In the genomic region with DNA sequence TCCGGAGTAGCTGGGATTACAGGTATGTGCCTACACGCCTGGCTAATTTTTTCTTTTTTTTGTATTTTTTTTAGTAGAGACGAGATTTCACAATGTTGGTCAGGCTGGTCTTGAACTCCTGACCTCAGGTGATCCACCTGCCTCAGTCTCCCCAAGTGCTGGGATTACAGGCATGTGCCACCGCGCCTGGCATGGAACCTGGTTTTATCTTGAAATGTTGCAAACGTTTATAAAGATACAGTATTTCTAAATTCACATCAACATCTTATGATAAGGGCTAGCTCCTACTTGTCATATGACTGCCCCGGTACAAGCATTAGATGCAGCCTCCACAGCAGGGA, we compare ENCODE assay signal across 8 cellular contexts. TPM values are rescaled to one million over a fixed set of nuclear protein-coding genes. Genes with fewer than 3 reads are reported as not detected.
DNase-seq lines count a peak whose midpoint lies in the region; ATAC-seq and TF ChIP-seq lines count a peak whose summit lies in the region.

No MANE protein-coding gene starts in this region.

- peaks cover 13% of the 10 kb centered on the region for H3K36me3 ChIP-seq in skeletal muscle satellite cell (ENCODE audit: insufficient read depth, low read length)

- H3K4me1 ChIP-seq in skeletal muscle satellite cell (ENCODE audit: control insufficient read depth, insufficient read depth, low read length) = peaks cover 12% of the 10 kb centered on the region

- no peaks in the 10 kb centered on the region for H3K27me3 ChIP-seq in skeletal muscle satellite cell (ENCODE audit: control insufficient read depth, insufficient read depth, low read length)

- H3K27ac ChIP-seq in VCaP = peak overlapping the region; percentile 87

- peak overlapping the region; percentile 97 for H3K4me3 ChIP-seq in fibroblast of villous mesenchyme (ENCODE audit: low read depth, low read length)
- peak overlapping the region; percentile 85 for H3K4me3 ChIP-seq in skeletal muscle satellite cell (ENCODE audit: low read length)

- no peaks in the 10 kb centered on the region for H3K9me3 ChIP-seq in skeletal muscle satellite cell (replicated peaks; ENCODE audit: low read length)

- TF ChIP-seq CTCF in VCaP (conservative IDR thresholded peaks at IDR 0.05) = no peak
- TF ChIP-seq CTCF in fibroblast of villous mesenchyme (IDR thresholded peaks at IDR 0.05; ENCODE audit: insufficient read depth, low read depth, low read length) = no peak

- peak overlapping the region; percentile 85 for H3K4me2 ChIP-seq in skeletal muscle satellite cell (ENCODE audit: low read length)

- H3K9ac ChIP-seq in skeletal muscle satellite cell (ENCODE audit: low read depth, low read length) = peak overlapping the region; percentile 98

- ATAC-seq in GM19455 (IDR thresholded peaks at IDR 0.05; ENCODE audit: unreplicated experiment) (peak; percentile 3), HG02885 (IDR thresholded peaks at IDR 0.05; ENCODE audit: poor library complexity, unreplicated experiment) (no peak), HG02852 (IDR thresholded peaks at IDR 0.05; ENCODE audit: unreplicated experiment) (no peak), HG03097 (IDR thresholded peaks at IDR 0.05; ENCODE audit: low FRiP score, unreplicated experiment) (no peak)

- DNase-seq in fibroblast of villous mesenchyme (ENCODE audit: low read depth) (no peak), kidney glomerular epithelial cell (lab: John Stamatoyannopoulos, UW) (no peak)

RNA-seq across cellular contexts. Expression of gene IST1, which starts 1.5 kb away (rescaled TPM):
- 146 and 206 TPM in 2 replicates for total RNA-seq in fibroblast of villous mesenchyme
- total RNA-seq in skeletal muscle satellite cell (2012; rRNA removed) = 125 and 156 TPM in 2 replicates

RNA-seq across cellular contexts. Expression of gene ZNF821, which starts 9.9 kb away (rescaled TPM):
- 3.9 and 7.7 TPM in 2 replicates for total RNA-seq in fibroblast of villous mesenchyme
- 2.2 and 3.5 TPM in 2 replicates for total RNA-seq in skeletal muscle satellite cell (2012; rRNA removed)

RNA-seq across cellular contexts. Expression of gene ATXN1L, which starts 48.1 kb away (rescaled TPM):
- 15.1 and 15.5 TPM in 2 replicates for total RNA-seq in fibroblast of villous mesenchyme
- total RNA-seq in skeletal muscle satellite cell (2012; rRNA removed) = 5.8 and 8.5 TPM in 2 replicates
